Comparison of ENCODE assay signal across 1 cellular context in genomic region chr16:88811600-88811849, GRCh38.
A peak's percentile ranks its signal among the peaks of the same experiment; 100 is the strongest.
TF ChIP-seq lines count a peak whose summit lies in the region.

No MANE protein-coding gene starts in this region.

TF ChIP-seq in HepG2, 621 proteins besides CTCF, POLR2A, EP300 and RAD21 (continued from another document and continues in another):
- TF ChIP-seq ATF7-NPFF (CRISPR knock-in tag; IDR thresholded peaks at IDR 0.05; ENCODE audit: low read depth) (no peak; the same call in 1 of the 2 replicates), ZNF775 (CRISPR knock-in tag; IDR thresholded peaks at IDR 0.05; ENCODE audit: borderline replicate concordance) (peak; percentile 77), ZNF883 (CRISPR knock-in tag; IDR thresholded peaks at IDR 0.05; ENCODE audit: not compliant biosample characterization) (no peak), E2F5 (CRISPR knock-in tag; conservative IDR thresholded peaks at IDR 0.05) (0 out of 2 replicates have a peak, but pooled peaks have one; percentile 12), SIN3A (IDR thresholded peaks at IDR 0.05; ENCODE audit: borderline replicate concordance, low read depth, low read length) (no peak), PHF8 (CRISPR knock-in tag; IDR thresholded peaks at IDR 0.05) (peak; percentile 85), ZNF766 (CRISPR knock-in tag; IDR thresholded peaks at IDR 0.05; ENCODE audit: borderline replicate concordance) (peak; percentile 58), LRRFIP1 (CRISPR knock-in tag; conservative IDR thresholded peaks at IDR 0.05) (no peak), ELK4 (CRISPR knock-in tag; IDR thresholded peaks at IDR 0.05; ENCODE audit: borderline replicate concordance) (no peak), ZNF644 (CRISPR knock-in tag; IDR thresholded peaks at IDR 0.05; ENCODE audit: low read depth) (no peak), ZNF737 (CRISPR knock-in tag; IDR thresholded peaks at IDR 0.05; ENCODE audit: borderline replicate concordance) (no peak), TIGD3 (CRISPR knock-in tag; IDR thresholded peaks at IDR 0.05; ENCODE audit: borderline replicate concordance) (peak; percentile 3; the same call in 1 of the 2 replicates), ZNF564 (CRISPR knock-in tag; IDR thresholded peaks at IDR 0.05) (peak; percentile 75; the same call in 1 of the 2 replicates), ZXDC (CRISPR knock-in tag; IDR thresholded peaks at IDR 0.05) (no peak), ZNF713 (CRISPR knock-in tag; IDR thresholded peaks at IDR 0.05) (no peak), CBX2 (IDR thresholded peaks at IDR 0.05; ENCODE audit: low read depth, low read length) (no peak), CBX2 (CRISPR knock-in tag; IDR thresholded peaks at IDR 0.05; ENCODE audit: low read depth) (no peak), EEA1 (CRISPR knock-in tag; IDR thresholded peaks at IDR 0.05; ENCODE audit: borderline replicate concordance) (peak; percentile 97), KDM2A (CRISPR knock-in tag; IDR thresholded peaks at IDR 0.05; ENCODE audit: borderline replicate concordance, low read depth) (no peak; the same call in 1 of the 2 replicates), WIZ (CRISPR knock-in tag; IDR thresholded peaks at IDR 0.05) (no peak), HNRNPH1 (optimal IDR thresholded peaks at IDR 0.05; ENCODE audit: low read depth, low read length) (no peak), KLF12 (CRISPR knock-in tag; IDR thresholded peaks at IDR 0.05; ENCODE audit: borderline replicate concordance) (no peak), NR0B2 (CRISPR knock-in tag; IDR thresholded peaks at IDR 0.05) (peak; percentile 64; the same call in 1 of the 2 replicates), NR2F2 (IDR thresholded peaks at IDR 0.05; ENCODE audit: borderline replicate concordance, low read depth) (no peak), NFE2L2 (IDR thresholded peaks at IDR 0.05; ENCODE audit: low read length) (no peak), NRL (CRISPR knock-in tag; IDR thresholded peaks at IDR 0.05; ENCODE audit: borderline replicate concordance) (no peak; the same call in 1 of the 2 replicates), HNF4A (CRISPR knock-in tag; IDR thresholded peaks at IDR 0.05) (no peak), NFAT5 (CRISPR knock-in tag; IDR thresholded peaks at IDR 0.05) (peak; percentile 6; the same call in 1 of the 2 replicates), HDAC2 (CRISPR knock-in tag; IDR thresholded peaks at IDR 0.05) (no peak), ZNF782 (CRISPR knock-in tag; IDR thresholded peaks at IDR 0.05; ENCODE audit: borderline replicate concordance) (peak; percentile 60; the same call in 1 of the 2 replicates), ZNF605 (CRISPR knock-in tag; IDR thresholded peaks at IDR 0.05) (peak; percentile 41; the same call in 1 of the 2 replicates), SUZ12 (IDR thresholded peaks at IDR 0.05; ENCODE audit: low read depth, low read length) (no peak), RARA (CRISPR knock-in tag; IDR thresholded peaks at IDR 0.05) (no peak), YEATS4 (CRISPR knock-in tag; IDR thresholded peaks at IDR 0.05; ENCODE audit: borderline replicate concordance) (peak; percentile 96; the same call in 1 of the 2 replicates), ZNF777 (CRISPR knock-in tag; IDR thresholded peaks at IDR 0.05) (peak; percentile 22)
- TF ChIP-seq, protein P1, sequence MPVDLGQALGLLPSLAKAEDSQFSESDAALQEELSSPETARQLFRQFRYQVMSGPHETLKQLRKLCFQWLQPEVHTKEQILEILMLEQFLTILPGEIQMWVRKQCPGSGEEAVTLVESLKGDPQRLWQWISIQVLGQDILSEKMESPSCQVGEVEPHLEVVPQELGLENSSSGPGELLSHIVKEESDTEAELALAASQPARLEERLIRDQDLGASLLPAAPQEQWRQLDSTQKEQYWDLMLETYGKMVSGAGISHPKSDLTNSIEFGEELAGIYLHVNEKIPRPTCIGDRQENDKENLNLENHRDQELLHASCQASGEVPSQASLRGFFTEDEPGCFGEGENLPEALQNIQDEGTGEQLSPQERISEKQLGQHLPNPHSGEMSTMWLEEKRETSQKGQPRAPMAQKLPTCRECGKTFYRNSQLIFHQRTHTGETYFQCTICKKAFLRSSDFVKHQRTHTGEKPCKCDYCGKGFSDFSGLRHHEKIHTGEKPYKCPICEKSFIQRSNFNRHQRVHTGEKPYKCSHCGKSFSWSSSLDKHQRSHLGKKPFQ (CRISPR knock-in tag; IDR thresholded peaks at IDR 0.05; ENCODE audit: insufficient replicate concordance) = no peak
- TF ChIP-seq, protein P2, sequence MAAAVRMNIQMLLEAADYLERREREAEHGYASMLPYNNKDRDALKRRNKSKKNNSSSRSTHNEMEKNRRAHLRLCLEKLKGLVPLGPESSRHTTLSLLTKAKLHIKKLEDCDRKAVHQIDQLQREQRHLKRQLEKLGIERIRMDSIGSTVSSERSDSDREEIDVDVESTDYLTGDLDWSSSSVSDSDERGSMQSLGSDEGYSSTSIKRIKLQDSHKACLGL (CRISPR knock-in tag; IDR thresholded peaks at IDR 0.05) = no peak; the same call in 1 of the 2 replicates
- TF ChIP-seq, protein P3, sequence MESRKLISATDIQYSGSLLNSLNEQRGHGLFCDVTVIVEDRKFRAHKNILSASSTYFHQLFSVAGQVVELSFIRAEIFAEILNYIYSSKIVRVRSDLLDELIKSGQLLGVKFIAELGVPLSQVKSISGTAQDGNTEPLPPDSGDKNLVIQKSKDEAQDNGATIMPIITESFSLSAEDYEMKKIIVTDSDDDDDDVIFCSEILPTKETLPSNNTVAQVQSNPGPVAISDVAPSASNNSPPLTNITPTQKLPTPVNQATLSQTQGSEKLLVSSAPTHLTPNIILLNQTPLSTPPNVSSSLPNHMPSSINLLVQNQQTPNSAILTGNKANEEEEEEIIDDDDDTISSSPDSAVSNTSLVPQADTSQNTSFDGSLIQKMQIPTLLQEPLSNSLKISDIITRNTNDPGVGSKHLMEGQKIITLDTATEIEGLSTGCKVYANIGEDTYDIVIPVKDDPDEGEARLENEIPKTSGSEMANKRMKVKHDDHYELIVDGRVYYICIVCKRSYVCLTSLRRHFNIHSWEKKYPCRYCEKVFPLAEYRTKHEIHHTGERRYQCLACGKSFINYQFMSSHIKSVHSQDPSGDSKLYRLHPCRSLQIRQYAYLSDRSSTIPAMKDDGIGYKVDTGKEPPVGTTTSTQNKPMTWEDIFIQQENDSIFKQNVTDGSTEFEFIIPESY (CRISPR knock-in tag; IDR thresholded peaks at IDR 0.05) = peak; percentile 3; the same call in 1 of the 2 replicates
